21 cellular contexts compared by ENCODE assay signal in the genomic region with DNA sequence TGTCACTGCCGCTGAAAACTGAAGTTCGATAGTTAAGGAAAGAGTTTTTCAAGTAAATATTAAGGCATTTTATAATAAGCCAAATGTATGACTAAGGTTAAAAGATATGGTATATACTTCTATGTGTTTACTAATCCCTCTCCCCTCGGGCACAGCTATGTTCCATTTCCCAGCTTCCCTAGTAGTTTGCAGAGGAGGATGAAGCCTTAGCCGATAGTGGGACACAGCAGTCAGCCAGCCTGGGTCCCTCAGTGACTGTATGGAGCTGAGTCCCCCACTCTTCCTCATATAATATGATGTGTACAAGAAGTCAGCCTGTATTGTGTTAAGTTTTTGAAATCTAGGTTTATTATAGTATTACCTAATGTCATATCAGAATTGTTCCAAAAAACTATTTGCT.
"Had no signal": no experiment of that assay in that cellular context is flagged by ENCODE, and none has a peak within 500 bp of the region (broad histone marks: within the 10 kb centered on the region; RNA-seq: fewer than 3 reads in every experiment).

No MANE protein-coding gene starts in this region.

- H3K4me3 Mint-ChIP-seq: activated naive CD4-positive, alpha-beta T cell treated with anti-CD3 and anti-CD28 coated beads for 36 hours; neural crest cell; type B pancreatic cell had no signal

- H3K27ac Mint-ChIP-seq: activated naive CD4-positive, alpha-beta T cell treated with anti-CD3 and anti-CD28 coated beads for 36 hours; type B pancreatic cell had no signal

- H3K27me3 Mint-ChIP-seq: type B pancreatic cell had no signal

- H3K36me3 Mint-ChIP-seq: type B pancreatic cell had no signal

- DNase-seq: activated naive CD4-positive, alpha-beta T cell treated with anti-CD3 and anti-CD28 coated beads for 36 hours; activated T-cell treated with anti-CD3 and anti-CD28 coated beads, Interleukin-2, amount 50 U/mL, for 1 hour; aorta; brain microvascular endothelial cell; caudate nucleus; effector memory CD4-positive, alpha-beta T cell; gastrocnemius medialis; head of caudate nucleus; hypothalamus; left cardiac atrium; midbrain; posterior cingulate gyrus; small intestine; stimulated activated CD4-positive, alpha-beta T cell treated with anti-CD3 and anti-CD28 coated beads, Interleukin-2, amount 100 ng/mL, for 24 hours; stimulated activated naive CD4-positive, alpha-beta T cell; T-helper 1 cell; T-helper 9 cell; testis had no signal

- H3K9me3 Mint-ChIP-seq: activated naive CD4-positive, alpha-beta T cell treated with anti-CD3 and anti-CD28 coated beads for 36 hours; neural crest cell; type B pancreatic cell had no signal

- ATAC-seq: gastrocnemius medialis, left cardiac atrium, sciatic nerve had no signal
